ENCODE assay signal across 8 cellular contexts in the genomic region with DNA sequence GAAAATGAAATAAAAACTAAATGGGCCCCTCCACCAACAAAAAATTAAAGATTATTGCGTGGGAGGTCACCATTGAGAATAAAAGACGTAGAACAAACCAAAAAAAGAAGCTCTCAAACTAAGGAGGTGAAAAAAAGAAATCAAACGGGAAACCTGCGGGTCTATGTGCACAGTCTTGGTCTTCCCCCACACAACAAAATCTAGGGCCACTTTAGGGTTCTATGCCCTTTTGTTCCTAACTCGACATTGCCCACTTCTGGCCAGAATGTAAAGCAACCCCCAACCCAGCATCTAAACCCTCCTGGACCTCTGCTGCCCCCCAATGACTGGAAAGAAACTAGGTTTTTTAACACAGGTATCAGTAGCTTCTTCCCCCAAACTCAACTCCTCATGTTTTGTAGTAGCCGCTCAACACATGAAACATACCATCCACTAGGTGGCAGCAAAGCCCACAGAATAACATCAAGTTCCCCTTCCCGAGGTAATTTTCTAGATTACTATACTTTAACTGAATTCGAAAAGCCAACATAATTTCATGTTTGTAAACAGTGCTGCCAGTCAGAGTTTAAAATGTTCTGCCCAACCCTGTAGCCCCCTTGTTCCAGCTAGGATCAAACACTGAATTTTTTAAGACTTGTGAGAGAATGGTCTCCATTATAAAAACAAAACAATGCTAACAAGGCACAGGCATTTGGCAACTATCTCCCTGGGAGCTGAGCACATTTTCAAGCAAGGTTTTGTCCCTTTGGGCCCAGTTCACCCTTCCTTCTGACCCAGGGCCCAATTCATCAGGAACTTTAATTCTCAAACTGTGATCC. TPM values are rescaled to one million over a fixed set of nuclear protein-coding genes. Genes with fewer than 3 reads are reported as not detected.
DNase-seq lines count a peak whose midpoint lies in the region; ATAC-seq, FAIRE-seq and TF ChIP-seq lines count a peak whose summit lies in the region.

No MANE protein-coding gene starts in this region.

- H3K36me3 Mint-ChIP-seq in activated naive CD4-positive, alpha-beta T cell treated with anti-CD3 and anti-CD28 coated beads for 36 hours (ENCODE audit: low read depth) = peaks cover 66% of the 10 kb centered on the region

- DNase-seq in MV-4-11 (lab: John Stamatoyannopoulos, UW) (peak; percentile 73), SJCRH30 (peak; percentile 69 to 94), globus pallidus (ENCODE audit: low spot score) (peak; percentile 75), pancreas (peak in 3 of 6 donors; percentile 53 to 78 (median 77)), mesenteric fat pad (ENCODE audit: low spot score) (no peak)
- peak; percentile 93 for DNase-seq in activated naive CD4-positive, alpha-beta T cell treated with anti-CD3 and anti-CD28 coated beads for 36 hours

- peaks cover 68% of the 10 kb centered on the region for H3K4me1 Mint-ChIP-seq in activated naive CD4-positive, alpha-beta T cell treated with anti-CD3 and anti-CD28 coated beads for 36 hours (ENCODE audit: low read depth)

- CTCF ChIA-PET in activated naive CD4-positive, alpha-beta T cell treated with anti-CD3 and anti-CD28 coated beads for 36 hours (lab: Charles Lee) = interaction anchor here (0.6 to 7.6 kb wide), 91 partner anchors 9 to 859 kb away, joined by 3 to 149 read pairs (median 4); a partner anchor contains a TSS

- peak; percentile 49 for FAIRE-seq in pancreas (lab: Jason Lieb, UNC)

- H3K9me3 Mint-ChIP-seq in activated naive CD4-positive, alpha-beta T cell treated with anti-CD3 and anti-CD28 coated beads for 36 hours = no peaks in the 10 kb centered on the region

- WGBS in pancreas, 2 donors = 22 to 25% methylated on average over 8 of the region's 8 CpGs

- intact Hi-C loops in activated naive CD4-positive, alpha-beta T cell treated with anti-CD3 and anti-CD28 coated beads for 36 hours (cut with micrococcal nuclease) = loop anchor here (1.0 to 5.0 kb wide), 17 partner anchors 13 to 930 kb away; a partner anchor contains a TSS
- intact Hi-C loops in pancreas (cut with DNase I) = loop anchor here in 1 of 3 donors (10.0 kb wide), 1 partner anchor 74 kb away; a partner anchor contains a TSS

- no peaks in the 10 kb centered on the region for H3K27me3 ChIP-seq in SJCRH30
- no peaks in the 10 kb centered on the region for H3K27me3 ChIP-seq in pancreas

- peak overlapping the region; percentile 85 for H3K4me3 Mint-ChIP-seq in activated naive CD4-positive, alpha-beta T cell treated with anti-CD3 and anti-CD28 coated beads for 36 hours

- TF ChIP-seq CTCF in GM12872 (IDR thresholded peaks at IDR 0.05; ENCODE audit: insufficient read depth, low read depth, low read length) (peak; percentile 98), pancreas (IDR thresholded peaks at IDR 0.05) (peak; percentile 61 to 87 (median 76))

- H3K4me3 ChIP-seq in SJCRH30 (no peak overlapping the region), pancreas (no peak overlapping the region)

- H3K36me3 ChIP-seq in SJCRH30 = peaks cover 59% of the 10 kb centered on the region
- H3K36me3 ChIP-seq in pancreas = peaks cover 0 to 8% (median 0%) of the 10 kb centered on the region in 3 donors

- H3K27ac ChIP-seq in SJCRH30 (no peak overlapping the region), pancreas (peak overlapping the region in 2 of 4 donors; percentile 52 to 70)

- peaks cover 8% of the 10 kb centered on the region; the same call in 1 of the 2 replicates for H3K4me1 ChIP-seq in SJCRH30
- peaks cover 8 to 38% (median 22%) of the 10 kb centered on the region in 3 donors for H3K4me1 ChIP-seq in pancreas

- peak overlapping the region; percentile 97 for H3K27ac Mint-ChIP-seq in activated naive CD4-positive, alpha-beta T cell treated with anti-CD3 and anti-CD28 coated beads for 36 hours

- peak; percentile 66 for ATAC-seq in HG02623 (IDR thresholded peaks at IDR 0.05; ENCODE audit: unreplicated experiment)
- peak; percentile 75 to 90 (median 86) for ATAC-seq in pancreas

- no peaks in the 10 kb centered on the region for H3K27me3 Mint-ChIP-seq in activated naive CD4-positive, alpha-beta T cell treated with anti-CD3 and anti-CD28 coated beads for 36 hours (ENCODE audit: low read depth)

- H3K9me3 ChIP-seq in SJCRH30 (replicated peaks) = no peaks in the 10 kb centered on the region
- H3K9me3 ChIP-seq in pancreas = no peaks in the 10 kb centered on the region

RNA-seq across cellular contexts. Expression of a gene that starts 18.7 kb away (rescaled TPM):
- 225 and 241 TPM in 2 replicates for total RNA-seq in SJCRH30 (2014; rRNA removed; shearing (Covaris generic))
- total RNA-seq in activated naive CD4-positive, alpha-beta T cell treated with anti-CD3 and anti-CD28 coated beads for 36 hours = 100 to 1,000 TPM; 219 to 226 TPM
- total RNA-seq in pancreas (100 to 1,000 TPM in 1 of 6 donors, 10 to 100 TPM in 5; 63.3 to 119 (median 85.2) TPM), mesenteric fat pad (180 TPM)
- 100 to 1,000 TPM in 1 of 2 donors, 10 to 100 TPM in 1; 58.2 to 178 TPM for polyA plus RNA-seq in pancreas

RNA-seq across cellular contexts. Expression of a gene that starts 27.8 kb away (rescaled TPM):
- 6.1 and 7.2 TPM in 2 replicates for total RNA-seq in SJCRH30 (2014; rRNA removed; shearing (Covaris generic))
- total RNA-seq in activated naive CD4-positive, alpha-beta T cell treated with anti-CD3 and anti-CD28 coated beads for 36 hours = 10 to 100 TPM; 11.1 to 11.9 TPM
- total RNA-seq in pancreas (10 to 100 TPM in 3 of 6 donors, 1 to 10 TPM in 3; 7.6 to 25.9 (median 11.8) TPM), mesenteric fat pad (36.5 TPM)
- 10 to 100 TPM in 1 of 2 donors, 1 to 10 TPM in 1; 8.2 to 14.7 TPM for polyA plus RNA-seq in pancreas
